Comparison of ENCODE assay signal across 8 cellular contexts in genomic region chr18:58864146-58865008, GRCh38. TPM values are rescaled to one million over a fixed set of nuclear protein-coding genes. Genes with fewer than 3 reads are reported as not detected.
DNase-seq lines count a peak whose midpoint lies in the region; ATAC-seq and TF ChIP-seq lines count a peak whose summit lies in the region.

A gene with protein sequence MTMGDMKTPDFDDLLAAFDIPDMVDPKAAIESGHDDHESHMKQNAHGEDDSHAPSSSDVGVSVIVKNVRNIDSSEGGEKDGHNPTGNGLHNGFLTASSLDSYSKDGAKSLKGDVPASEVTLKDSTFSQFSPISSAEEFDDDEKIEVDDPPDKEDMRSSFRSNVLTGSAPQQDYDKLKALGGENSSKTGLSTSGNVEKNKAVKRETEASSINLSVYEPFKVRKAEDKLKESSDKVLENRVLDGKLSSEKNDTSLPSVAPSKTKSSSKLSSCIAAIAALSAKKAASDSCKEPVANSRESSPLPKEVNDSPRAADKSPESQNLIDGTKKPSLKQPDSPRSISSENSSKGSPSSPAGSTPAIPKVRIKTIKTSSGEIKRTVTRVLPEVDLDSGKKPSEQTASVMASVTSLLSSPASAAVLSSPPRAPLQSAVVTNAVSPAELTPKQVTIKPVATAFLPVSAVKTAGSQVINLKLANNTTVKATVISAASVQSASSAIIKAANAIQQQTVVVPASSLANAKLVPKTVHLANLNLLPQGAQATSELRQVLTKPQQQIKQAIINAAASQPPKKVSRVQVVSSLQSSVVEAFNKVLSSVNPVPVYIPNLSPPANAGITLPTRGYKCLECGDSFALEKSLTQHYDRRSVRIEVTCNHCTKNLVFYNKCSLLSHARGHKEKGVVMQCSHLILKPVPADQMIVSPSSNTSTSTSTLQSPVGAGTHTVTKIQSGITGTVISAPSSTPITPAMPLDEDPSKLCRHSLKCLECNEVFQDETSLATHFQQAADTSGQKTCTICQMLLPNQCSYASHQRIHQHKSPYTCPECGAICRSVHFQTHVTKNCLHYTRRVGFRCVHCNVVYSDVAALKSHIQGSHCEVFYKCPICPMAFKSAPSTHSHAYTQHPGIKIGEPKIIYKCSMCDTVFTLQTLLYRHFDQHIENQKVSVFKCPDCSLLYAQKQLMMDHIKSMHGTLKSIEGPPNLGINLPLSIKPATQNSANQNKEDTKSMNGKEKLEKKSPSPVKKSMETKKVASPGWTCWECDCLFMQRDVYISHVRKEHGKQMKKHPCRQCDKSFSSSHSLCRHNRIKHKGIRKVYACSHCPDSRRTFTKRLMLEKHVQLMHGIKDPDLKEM (N-terminal part only) (plus strand): TSS chr18:58864877. CDS start in a region left out here.

- TF ChIP-seq CTCF in CD14-positive monocyte (IDR thresholded peaks at IDR 0.05) (no peak), lower lobe of right lung (IDR thresholded peaks at IDR 0.05) (no peak)

- peak within 1 kb of the TSS in 4 of 7 donors; percentile 30 to 80 (median 54) for H3K27ac Mint-ChIP-seq in CD14-positive monocyte

- H3K36me3 ChIP-seq in HUES6 (ENCODE audit: control insufficient read depth, insufficient read depth, low read length) = peaks cover 48% of the 10 kb centered on the region
- H3K36me3 ChIP-seq in ectodermal cell (ENCODE audit: control insufficient read depth, insufficient read depth, low read length) = peaks cover 17% of the 10 kb centered on the region
- H3K36me3 ChIP-seq in lower lobe of right lung = peaks cover 21% of the 10 kb centered on the region

- intact Hi-C loops in CD14-positive monocyte (cut with micrococcal nuclease) (no loop called here), lower lobe of right lung (cut with DNase I) (no loop called here)

- peaks cover 34 to 58% (median 41%) of the 10 kb centered on the region in 3 donors for H3K27me3 Mint-ChIP-seq in CD14-positive monocyte (ENCODE audit: low read depth in 3 of 3)

- H3K4me3 Mint-ChIP-seq in CD14-positive monocyte = peak within 1 kb of the TSS; percentile 39 to 63

- H3K9me3 ChIP-seq in HUES6 (ENCODE audit: control insufficient read depth, insufficient read depth, low read depth, low read length) (peaks cover 8% of the 10 kb centered on the region), ectodermal cell (ENCODE audit: control insufficient read depth, low read length) (no peaks in the 10 kb centered on the region), lower lobe of right lung (no peaks in the 10 kb centered on the region)

- H3K9me3 Mint-ChIP-seq in CD14-positive monocyte = peaks cover 0 to 9% (median 2%) of the 10 kb centered on the region in 7 donors

- peak within 1 kb of the TSS; percentile 66 for H3K4me3 ChIP-seq in HUES6 (ENCODE audit: low read depth, low read length)
- peak within 1 kb of the TSS; percentile 79 for H3K4me3 ChIP-seq in ectodermal cell (ENCODE audit: insufficient read depth, low read depth, low read length)
- peak within 1 kb of the TSS; percentile 56 for H3K4me3 ChIP-seq in lower lobe of right lung

- peaks cover 70% of the 10 kb centered on the region for H3K4me1 ChIP-seq in HUES6 (ENCODE audit: control insufficient read depth, insufficient read depth, low read length)
- peaks cover 59% of the 10 kb centered on the region for H3K4me1 ChIP-seq in ectodermal cell (ENCODE audit: control insufficient read depth, insufficient read depth, low read length)
- H3K4me1 ChIP-seq in lower lobe of right lung = peaks cover 62% of the 10 kb centered on the region

- H3K27ac ChIP-seq in HUES6 (ENCODE audit: low read depth, low read length) (peak within 1 kb of the TSS; percentile 87), ectodermal cell (ENCODE audit: insufficient read depth, low read depth, low read length, poor library complexity, severe bottlenecking) (peak within 1 kb of the TSS; percentile 98), lower lobe of right lung (peak within 1 kb of the TSS; percentile 96), substantia nigra (ENCODE audit: low read depth, low read length, poor library complexity, severe bottlenecking) (peak within 1 kb of the TSS; percentile 91)

- H3K27me3 ChIP-seq in HUES6 (ENCODE audit: control insufficient read depth, insufficient read depth, low read length) (no peaks in the 10 kb centered on the region), ectodermal cell (ENCODE audit: control insufficient read depth, insufficient read depth, low read length, poor library complexity, severe bottlenecking) (no peaks in the 10 kb centered on the region), lower lobe of right lung (ENCODE audit: low read depth) (no peaks in the 10 kb centered on the region)

- 4 to 5% methylated on average over 14 to 16 of the region's 17 CpGs for WGBS in ectodermal cell, 2 experiments

- ATAC-seq in lower lobe of right lung (peak; percentile 41 to 56), HG02588 (IDR thresholded peaks at IDR 0.05; ENCODE audit: unreplicated experiment) (no peak), GM18909 (IDR thresholded peaks at IDR 0.05; ENCODE audit: poor library complexity, unreplicated experiment) (no peak)

- peaks cover 21% of the 10 kb centered on the region for H3K4me1 Mint-ChIP-seq in CD14-positive monocyte

- H3K36me3 Mint-ChIP-seq in CD14-positive monocyte = peaks cover 9 to 37% of the 10 kb centered on the region in 2 donors

- no peak for DNase-seq in CD14-positive monocyte (ENCODE audit: low spot score)
- DNase-seq in RPMI7951 (ENCODE audit: low read depth) = peak; percentile 62
- no peak for DNase-seq in lower lobe of right lung
- peak in 47 of 49 donors; percentile 13 to 81 (median 61) for DNase-seq in substantia nigra (lab: John Stamatoyannopoulos, UW)

- peak within 1 kb of the TSS; percentile 88 for H3K9ac ChIP-seq in HUES6 (ENCODE audit: low read length)

RNA-seq across cellular contexts. Expression of the gene that starts here (rescaled TPM):
- 1 to 10 TPM in 1 of 2 donors, under 1 TPM in 1; 0.76 to 1.7 TPM for polyA plus RNA-seq in CD14-positive monocyte
- 16.8 and 17.8 TPM in 2 replicates for total RNA-seq in RPMI7951 (2014; rRNA removed; shearing (Covaris generic))
- 152 TPM for polyA plus RNA-seq in ectodermal cell (2013, experiment 1 of 4)
- polyA plus RNA-seq in ectodermal cell (2013, experiment 2 of 4) = 162 TPM
- 110 TPM for polyA plus RNA-seq in ectodermal cell (2013, experiment 3 of 4)
- 141 TPM for polyA plus RNA-seq in ectodermal cell (2013, experiment 4 of 4)
- 54.0 TPM for total RNA-seq in lower lobe of right lung

Comparison
In these comparisons a context has a peak if more than half of its experiments do, and no peak if none do; other contexts are left out.
1. DNase-seq: peak in RPMI7951 (single experiment) and substantia nigra (47 of 49); none in CD14-positive monocyte (single experiment) and lower lobe of right lung (single experiment).
2. ATAC-seq: peak in lower lobe of right lung (2 of 2); none in HG02588 (single experiment) and GM18909 (single experiment).
3. Peak in every context shown above with its lines, with median percentiles within 50 percentile points of each other: H3K27ac ChIP-seq and H3K4me3 ChIP-seq.